Comparison of ENCODE assay signal across 17 cellular contexts in the genomic region with DNA sequence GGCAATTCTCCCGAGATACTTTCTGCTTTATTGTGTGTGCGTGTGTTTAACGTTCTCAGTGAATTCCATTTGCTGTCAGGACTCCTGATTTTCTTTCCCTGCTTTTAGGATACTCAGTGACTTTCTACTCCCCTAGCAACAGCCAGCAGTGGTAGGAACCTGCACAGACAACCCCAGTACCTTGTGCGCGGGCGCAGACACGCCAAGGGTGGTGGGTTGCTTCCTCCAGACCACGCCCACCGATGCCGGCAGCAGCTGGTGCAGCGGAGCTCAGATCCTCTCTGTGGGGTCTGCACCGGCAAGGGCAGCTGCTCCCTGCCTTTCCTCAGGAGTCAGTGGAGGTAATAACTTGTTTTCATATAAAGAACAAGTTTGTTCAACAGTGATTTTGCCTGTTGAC.
DNase-seq lines count a peak whose midpoint lies in the region; ATAC-seq and TF ChIP-seq lines count a peak whose summit lies in the region.
"Had no signal": no experiment of that assay in that cellular context is flagged by ENCODE, and none has a peak within 500 bp of the region (broad histone marks: within the 10 kb centered on the region; RNA-seq: fewer than 3 reads in every experiment).

No MANE protein-coding gene starts in this region.

- no peaks in the 10 kb centered on the region for H3K27me3 ChIP-seq in cardiac muscle cell
- no peaks in the 10 kb centered on the region for H3K27me3 ChIP-seq in sigmoid colon

- DNase-seq in cardiac muscle cell (ENCODE audit: low read depth in 1 of 2, low spot score in 1 of 2): peak in 1 of 2 donors; percentile 45
- DNase-seq in left ventricle myocardium superior: no peak
- peak; percentile 20 for DNase-seq in astrocyte of the hippocampus (ENCODE audit: low read depth, low spot score)
- peak; percentile 69 for DNase-seq in left kidney (ENCODE audit: low read depth, low spot score)
- DNase-seq in activated gamma-delta T cell treated with Interleukin-2 at 50 U/mL for 16 hours: no peak
- DNase-seq in sigmoid colon: no peak
- DNase-seq: COR-L47; NCI-H1436; PC-3; stimulated activated naive CD8-positive, alpha-beta T cell treated with anti-CD3 and anti-CD28 coated beads, Interleukin-15, amount 100 ng/mL, for 72 hours; SW 1271 had no signal

- no peaks in the 10 kb centered on the region for H3K9me3 ChIP-seq in cardiac muscle cell (ENCODE audit: low read depth)
- H3K9me3 ChIP-seq in sigmoid colon: no peaks in the 10 kb centered on the region
- H3K9me3 ChIP-seq: gastroesophageal sphincter had no signal

- no peak for TF ChIP-seq POLR2A in sigmoid colon (IDR thresholded peaks at IDR 0.05)

- TF ChIP-seq EP300 in sigmoid colon (IDR thresholded peaks at IDR 0.05): no peak

- H3K36me3 ChIP-seq in cardiac muscle cell: no peaks in the 10 kb centered on the region
- no peaks in the 10 kb centered on the region for H3K36me3 ChIP-seq in sigmoid colon
- H3K36me3 ChIP-seq: gastroesophageal sphincter had no signal

- H3K4me3 ChIP-seq in cardiac muscle cell (peak overlapping the region; percentile 10), sigmoid colon (no peak overlapping the region)
- H3K4me3 ChIP-seq: gastroesophageal sphincter had no signal

- 42 to 78% methylated on average over 12 of the region's 12 CpGs for WGBS in sigmoid colon, 2 donors

- H3K4me1 ChIP-seq in cardiac muscle cell (ENCODE audit: low read depth): no peaks in the 10 kb centered on the region
- no peaks in the 10 kb centered on the region for H3K4me1 ChIP-seq in sigmoid colon
- H3K4me1 ChIP-seq: gastroesophageal sphincter had no signal

- intact Hi-C loops in left ventricle myocardium superior (cut with micrococcal nuclease) (no loop called here), sigmoid colon (cut with DNase I) (no loop called here)

- ATAC-seq in left ventricle myocardium superior: no peak
- no peak for ATAC-seq in HG03439 (IDR thresholded peaks at IDR 0.05; ENCODE audit: unreplicated experiment)
- ATAC-seq in GM19395 (IDR thresholded peaks at IDR 0.05; ENCODE audit: unreplicated experiment): no peak
- ATAC-seq: activated T-helper 17 cell treated with anti-CD3 and anti-CD28 coated beads, Interleukin-2, amount 50 U/mL, for 72 hours; gastroesophageal sphincter; PC-3; stimulated activated naive CD8-positive, alpha-beta T cell treated with anti-CD3 and anti-CD28 coated beads, Interleukin-15, amount 100 ng/mL, for 72 hours had no signal

- H3K27ac ChIP-seq in cardiac muscle cell (no peak overlapping the region), sigmoid colon (no peak overlapping the region)
- H3K27ac ChIP-seq: gastroesophageal sphincter, HL-60, KMS-11 had no signal

- TF ChIP-seq CTCF in cardiac muscle cell (IDR thresholded peaks at IDR 0.05; ENCODE audit: low read depth, low read length): no peak
- TF ChIP-seq CTCF in sigmoid colon (IDR thresholded peaks at IDR 0.05): no peak

Comparison
In these comparisons a context has a peak if more than half of its experiments do, and no peak if none do; other contexts are left out.
1. DNase-seq: peak in astrocyte of the hippocampus (single experiment) and left kidney (single experiment); none in left ventricle myocardium superior (single experiment), activated gamma-delta T cell treated with Interleukin-2 at 50 U/mL for 16 hours (single experiment) and sigmoid colon (single experiment).